Comparison of ENCODE assay signal across 8 cellular contexts in the genomic region with DNA sequence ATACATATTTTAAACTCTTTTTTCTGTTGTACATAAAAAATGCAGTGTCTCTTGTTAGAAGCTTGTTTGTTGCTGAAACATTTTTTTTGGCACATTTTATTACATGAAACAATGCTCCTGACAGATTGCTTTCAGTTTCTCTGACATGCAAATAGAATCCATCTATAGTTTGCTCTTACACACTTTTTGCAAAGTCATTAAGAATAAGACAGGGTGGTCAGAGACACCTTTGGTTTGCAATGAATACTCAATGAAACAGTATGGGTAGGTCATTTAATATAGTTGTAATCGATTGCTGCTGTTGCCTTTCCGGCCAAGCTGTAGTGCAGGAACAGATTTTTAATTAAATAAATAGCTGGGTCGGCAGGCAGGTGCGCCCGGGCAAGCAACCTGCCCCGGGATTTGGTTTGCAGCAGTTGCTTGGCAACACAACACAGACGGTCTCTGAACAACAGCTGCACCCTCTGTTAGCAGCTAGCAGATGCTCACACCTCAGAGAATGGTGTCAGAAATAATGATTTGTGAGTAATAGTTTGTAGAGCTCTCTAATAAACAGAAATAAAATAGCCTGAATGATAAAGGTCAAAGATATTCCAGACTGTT.
A peak's percentile ranks its signal among the peaks of the same experiment; 100 is the strongest.
DNase-seq lines count a peak whose midpoint lies in the region; ATAC-seq and TF ChIP-seq lines count a peak whose summit lies in the region.

No MANE protein-coding gene starts in this region.

- H3K36me3 ChIP-seq in gastroesophageal sphincter = no peaks in the 10 kb centered on the region

- H3K36me3 Mint-ChIP-seq in mesothelial cell of epicardium = no peaks in the 10 kb centered on the region

- H3K9me3 ChIP-seq in gastroesophageal sphincter = peaks cover 0 to 12% (median 0%) of the 10 kb centered on the region in 3 donors

- H3K27ac Mint-ChIP-seq in mesothelial cell of epicardium = no peak overlapping the region

- no peak for TF ChIP-seq POLR2A in gastroesophageal sphincter (IDR thresholded peaks at IDR 0.05)

- no peak overlapping the region for H3K4me3 Mint-ChIP-seq in mesothelial cell of epicardium

- H3K4me1 Mint-ChIP-seq in mesothelial cell of epicardium = peaks cover 4% of the 10 kb centered on the region

- no peak for TF ChIP-seq CTCF in mesothelial cell of epicardium (IDR thresholded peaks at IDR 0.05; ENCODE audit: unreplicated experiment)
- no peak for TF ChIP-seq CTCF in gastroesophageal sphincter (IDR thresholded peaks at IDR 0.05)

- no peak overlapping the region for H3K4me3 ChIP-seq in gastroesophageal sphincter

- WGBS in gastroesophageal sphincter (ENCODE audit: low coverage in 1 of 2), 2 donors = 13 to 16% methylated on average over 7 of the region's 7 CpGs

- no peaks in the 10 kb centered on the region for H3K27me3 ChIP-seq in gastroesophageal sphincter

- peaks cover 2% of the 10 kb centered on the region for H3K27me3 Mint-ChIP-seq in mesothelial cell of epicardium (ENCODE audit: low read depth)

- no peak for TF ChIP-seq EP300 in gastroesophageal sphincter (IDR thresholded peaks at IDR 0.05)

- peaks cover 0 to 7% (median 4%) of the 10 kb centered on the region in 3 donors for H3K4me1 ChIP-seq in gastroesophageal sphincter

- peaks cover 16% of the 10 kb centered on the region for H3K9me3 Mint-ChIP-seq in mesothelial cell of epicardium

- peak; percentile 51 for ATAC-seq in HG03354 (IDR thresholded peaks at IDR 0.05; ENCODE audit: poor library complexity, severe bottlenecking, unreplicated experiment)
- ATAC-seq in stimulated activated naive CD8-positive, alpha-beta T cell treated with anti-CD3 and anti-CD28 coated beads, Interleukin-15, Interleukin-2, amounts not matched to agents 100 U/mL and 50 U/mL, for 24 hours = no peak
- no peak for ATAC-seq in GM21529 (IDR thresholded peaks at IDR 0.05; ENCODE audit: unreplicated experiment)
- ATAC-seq in gastroesophageal sphincter = no peak

- H3K27ac ChIP-seq in gastroesophageal sphincter = no peak overlapping the region

- DNase-seq in DMS53 treated with DMSO at 0.1 percent for 48 hours (lab: John Stamatoyannopoulos, UW; ENCODE audit: unreplicated experiment) = peak; percentile 97
- peak; percentile 96 for DNase-seq in NCI-H748 treated with DMSO at 0.1 percent for 48 hours (lab: John Stamatoyannopoulos, UW)
- peak; percentile 48 for DNase-seq in iPS-NIHi11 (ENCODE audit: low spot score)
- DNase-seq in mesothelial cell of epicardium (ENCODE audit: low spot score in 2 of 2, unreplicated experiment in 2 of 2) = no peak
- DNase-seq in stimulated activated naive CD8-positive, alpha-beta T cell treated with anti-CD3 and anti-CD28 coated beads, Interleukin-15, Interleukin-2, amounts not matched to agents 100 U/mL and 50 U/mL, for 24 hours = no peak

Comparison
In these comparisons a context has a peak if more than half of its experiments do, and no peak if none do; other contexts are left out.
1. DNase-seq: peak in DMS53 treated with DMSO at 0.1 percent for 48 hours (single experiment), NCI-H748 treated with DMSO at 0.1 percent for 48 hours (single experiment) and iPS-NIHi11 (single experiment); none in mesothelial cell of epicardium (0 of 2) and stimulated activated naive CD8-positive, alpha-beta T cell treated with anti-CD3 and anti-CD28 coated beads, Interleukin-15, Interleukin-2, amounts not matched to agents 100 U/mL and 50 U/mL, for 24 hours (single experiment).